ENCODE assay signal across 8 cellular contexts in genomic region chr14:99564256-99564902, GRCh38. TPM values are rescaled to one million over a fixed set of nuclear protein-coding genes. Genes with fewer than 3 reads are reported as not detected.
DNase-seq lines count a peak whose midpoint lies in the region; ATAC-seq and TF ChIP-seq lines count a peak whose summit lies in the region.

No MANE protein-coding gene starts in this region.

- WGBS in testis, 2 donors = 34 to 47% methylated on average over 10 of the region's 10 CpGs

- no peaks in the 10 kb centered on the region for H3K27me3 Mint-ChIP-seq in naive thymus-derived CD4-positive, alpha-beta T cell

- POLR2A ChIA-PET in naive thymus-derived CD4-positive, alpha-beta T cell (lab: Charles Lee) = no interaction called here

- H3K27ac ChIP-seq in testis = no peak overlapping the region
- no peak overlapping the region for H3K27ac ChIP-seq in naive thymus-derived CD4-positive, alpha-beta T cell (ENCODE audit: low read depth, low read length)

- ATAC-seq in naive thymus-derived CD4-positive, alpha-beta T cell = no peak

- CTCF ChIA-PET in naive thymus-derived CD4-positive, alpha-beta T cell (lab: Charles Lee) = no interaction called here

- no peak overlapping the region for H3K4me3 ChIP-seq in adipocyte (ENCODE audit: low read length)
- H3K4me3 ChIP-seq in testis = no peak overlapping the region
- H3K4me3 ChIP-seq in naive thymus-derived CD4-positive, alpha-beta T cell (ENCODE audit: low read length) = no peak overlapping the region

- peaks cover 0 to 2% (median 0%) of the 10 kb centered on the region in 5 donors for H3K36me3 Mint-ChIP-seq in naive thymus-derived CD4-positive, alpha-beta T cell

- peaks cover 0 to 8% (median 3%) of the 10 kb centered on the region in 7 donors for H3K4me1 Mint-ChIP-seq in naive thymus-derived CD4-positive, alpha-beta T cell

- no peak overlapping the region for H3K27ac Mint-ChIP-seq in naive thymus-derived CD4-positive, alpha-beta T cell

- no peak overlapping the region for H3K4me3 Mint-ChIP-seq in naive thymus-derived CD4-positive, alpha-beta T cell

- H3K4me1 ChIP-seq in adipocyte (ENCODE audit: control insufficient read depth, insufficient read depth, low read length) (peaks cover 8% of the 10 kb centered on the region), testis (peaks cover 41% of the 10 kb centered on the region)
- no peaks in the 10 kb centered on the region for H3K4me1 ChIP-seq in naive thymus-derived CD4-positive, alpha-beta T cell (ENCODE audit: control insufficient read depth in 2 of 2, insufficient read depth in 2 of 2, low read length in 2 of 2)

- H3K36me3 ChIP-seq in adipocyte (ENCODE audit: control insufficient read depth, insufficient read depth, low read length, severe bottlenecking) (no peaks in the 10 kb centered on the region), testis (ENCODE audit: low read depth, missing control alignments) (no peaks in the 10 kb centered on the region)
- H3K36me3 ChIP-seq in naive thymus-derived CD4-positive, alpha-beta T cell (ENCODE audit: control insufficient read depth in 2 of 3, insufficient read depth in 3 of 3, low read length in 3 of 3) = no peaks in the 10 kb centered on the region

- peaks cover 0 to 2% (median 0%) of the 10 kb centered on the region in 11 donors for H3K9me3 Mint-ChIP-seq in naive thymus-derived CD4-positive, alpha-beta T cell

- H3K9me3 ChIP-seq in adipocyte (ENCODE audit: control insufficient read depth, low read length) = no peaks in the 10 kb centered on the region
- H3K9me3 ChIP-seq in testis = no peaks in the 10 kb centered on the region
- H3K9me3 ChIP-seq in naive thymus-derived CD4-positive, alpha-beta T cell (ENCODE audit: control insufficient read depth in 2 of 3, low read length in 3 of 3) = no peaks in the 10 kb centered on the region

- no peak overlapping the region for H3K9ac ChIP-seq in adipocyte (ENCODE audit: low read length)

- no peak for TF ChIP-seq CTCF in testis (IDR thresholded peaks at IDR 0.05)

- H3K27me3 ChIP-seq in adipocyte (replicated peaks; ENCODE audit: control insufficient read depth, insufficient read depth, low read length) = peaks cover 43% of the 10 kb centered on the region
- no peaks in the 10 kb centered on the region for H3K27me3 ChIP-seq in testis
- no peaks in the 10 kb centered on the region for H3K27me3 ChIP-seq in naive thymus-derived CD4-positive, alpha-beta T cell (ENCODE audit: control insufficient read depth in 2 of 2, insufficient read depth in 2 of 2, low read length in 2 of 2)

- intact Hi-C loops in testis (cut with DNase I; ENCODE audit: low total_unique reads) = no loop called here
- intact Hi-C loops in naive thymus-derived CD4-positive, alpha-beta T cell (cut with micrococcal nuclease) = no loop called here

- DNase-seq in NCI-H1092 treated with DMSO at 0.1 percent for 48 hours (lab: John Stamatoyannopoulos, UW) (peak; percentile 95), adipocyte (ENCODE audit: low read depth) (peak; percentile 91), iris pigment epithelial cell (ENCODE audit: low read depth) (peak; percentile 51), testis (peak; percentile 78), NCI-H1048 (lab: John Stamatoyannopoulos, UW) (no peak), SIG-M5 (lab: John Stamatoyannopoulos, UW) (no peak), erythroblast (lab: John Stamatoyannopoulos, UW) (no peak)
- DNase-seq in naive thymus-derived CD4-positive, alpha-beta T cell = no peak

- TF ChIP-seq POLR2A in testis (IDR thresholded peaks at IDR 0.05) (no peak), erythroblast (IDR thresholded peaks at IDR 0.05; ENCODE audit: low read length) (no peak)

RNA-seq across cellular contexts. Expression of gene CCDC85C, which starts 39.6 kb away (rescaled TPM):
- total RNA-seq in testis = 10 to 100 TPM; 26.4 to 28.3 TPM
- 25.6 TPM for polyA plus RNA-seq in testis (ENCODE audit: insufficient read depth, low read depth, low replicate concordance)
- total RNA-seq in naive thymus-derived CD4-positive, alpha-beta T cell = 1 to 10 TPM; 7.6 to 9.9 (median 9.0) TPM
- polyA plus RNA-seq in naive thymus-derived CD4-positive, alpha-beta T cell = 1 to 10 TPM in 1 of 2 donors, under 1 TPM in 1; 0.76 to 1.5 TPM

Comparison
In these comparisons a context has a peak if more than half of its experiments do, and no peak if none do; other contexts are left out.
1. DNase-seq: peak in NCI-H1092 treated with DMSO at 0.1 percent for 48 hours (single experiment), adipocyte (single experiment), iris pigment epithelial cell (single experiment) and testis (single experiment); none in NCI-H1048 (single experiment), SIG-M5 (single experiment), naive thymus-derived CD4-positive, alpha-beta T cell (0 of 9) and erythroblast (0 of 2).